Comparison of ENCODE assay signal across 13 cellular contexts in genomic region chr20:5136096-5136495, GRCh38. TPM values are rescaled to one million over a fixed set of nuclear protein-coding genes. Genes with fewer than 3 reads are reported as not detected.
DNase-seq lines count a peak whose midpoint lies in the region; ATAC-seq, FAIRE-seq and TF ChIP-seq lines count a peak whose summit lies in the region.
"Had no signal": no experiment of that assay in that cellular context is flagged by ENCODE, and none has a peak within 500 bp of the region (broad histone marks: within the 10 kb centered on the region; RNA-seq: fewer than 3 reads in every experiment).

No MANE protein-coding gene starts in this region.

- peaks cover 9% of the 10 kb centered on the region for H3K4me1 ChIP-seq in osteoblast (ENCODE audit: insufficient read depth, low read length)

- peaks cover 29% of the 10 kb centered on the region for H4K20me1 ChIP-seq in osteoblast (ENCODE audit: insufficient read depth, low read length)

- FAIRE-seq in GM12892 (lab: Jason Lieb, UNC): peak; percentile 42
- FAIRE-seq: endothelial cell of umbilical vein had no signal

- H3K36me3 Mint-ChIP-seq in activated naive CD8-positive, alpha-beta T cell treated with anti-CD3 and anti-CD28 coated beads for 36 hours: peaks cover 6% of the 10 kb centered on the region

- no peak overlapping the region for H3K27ac Mint-ChIP-seq in activated naive CD8-positive, alpha-beta T cell treated with anti-CD3 and anti-CD28 coated beads for 36 hours
- H3K27ac Mint-ChIP-seq: activated CD8-positive, alpha-beta memory T cell treated with anti-CD3 and anti-CD28 coated beads, Interleukin-2, amount 10 ng/mL, durations not matched to agents 7 days and 5 days; activated naive CD8-positive, alpha-beta T cell treated with anti-CD3 and anti-CD28 coated beads, Interleukin-2, amount 50 U/mL, for 24 hours had no signal

- peaks cover 43% of the 10 kb centered on the region for H3K4me1 Mint-ChIP-seq in activated naive CD8-positive, alpha-beta T cell treated with anti-CD3 and anti-CD28 coated beads for 36 hours

- H3K4me2 ChIP-seq in osteoblast (ENCODE audit: insufficient read depth, low read length): peak overlapping the region; percentile 34

- H3K36me3 ChIP-seq in osteoblast (ENCODE audit: insufficient read depth, low read length): no peaks in the 10 kb centered on the region

- TF ChIP-seq POLR2A in GM12892 (IDR thresholded peaks at IDR 0.05; ENCODE audit: low read depth, low read length): no peak

- H3K27ac ChIP-seq in cingulate gyrus (ENCODE audit: low read depth, low read length): peak overlapping the region; percentile 76
- H3K27ac ChIP-seq in osteoblast (ENCODE audit: low read depth, low read length): no peak overlapping the region

- peak; percentile 19 for ATAC-seq in HG03442 (IDR thresholded peaks at IDR 0.05; ENCODE audit: unreplicated experiment)
- ATAC-seq: activated CD8-positive, alpha-beta memory T cell treated with anti-CD3 and anti-CD28 coated beads, Interleukin-2, amount 10 ng/mL, durations not matched to agents 7 days and 5 days had no signal

- no peak overlapping the region for H3K4me3 ChIP-seq in osteoblast (ENCODE audit: insufficient read depth, low read length)

- H3K27me3 ChIP-seq in osteoblast (ENCODE audit: insufficient read depth, low read length): no peaks in the 10 kb centered on the region

- in situ Hi-C loops in G401 (cut with HindIII; ENCODE audit: low sequenced_read_pairs): no loop called here

- no peaks in the 10 kb centered on the region for H3K27me3 Mint-ChIP-seq in activated naive CD8-positive, alpha-beta T cell treated with anti-CD3 and anti-CD28 coated beads for 36 hours
- H3K27me3 Mint-ChIP-seq: activated CD8-positive, alpha-beta memory T cell treated with anti-CD3 and anti-CD28 coated beads, Interleukin-2, amount 10 ng/mL, durations not matched to agents 7 days and 5 days; activated naive CD8-positive, alpha-beta T cell treated with anti-CD3 and anti-CD28 coated beads, Interleukin-2, amount 50 U/mL, for 24 hours had no signal

- no peak overlapping the region for H3K4me3 Mint-ChIP-seq in activated naive CD8-positive, alpha-beta T cell treated with anti-CD3 and anti-CD28 coated beads for 36 hours
- H3K4me3 Mint-ChIP-seq: activated CD8-positive, alpha-beta memory T cell treated with anti-CD3 and anti-CD28 coated beads, Interleukin-2, amount 10 ng/mL, durations not matched to agents 7 days and 5 days; activated naive CD8-positive, alpha-beta T cell treated with anti-CD3 and anti-CD28 coated beads, Interleukin-2, amount 50 U/mL, for 24 hours had no signal

- H3K79me2 ChIP-seq in osteoblast (ENCODE audit: insufficient read depth, low read length): peaks cover 73% of the 10 kb centered on the region

- no peaks in the 10 kb centered on the region for H3K9me3 ChIP-seq in osteoblast (ENCODE audit: low read depth, low read length)

- DNase-seq in GM12892 (ENCODE audit: insufficient read length) (no peak), osteoblast (ENCODE audit: insufficient read length, low spot score, missing footprints) (no peak), NCI-H2227 treated with DMSO at 0.1 percent for 48 hours (lab: John Stamatoyannopoulos, UW) (no peak), G401 (ENCODE audit: low spot score) (no peak), HT-29 (ENCODE audit: low spot score) (no peak)
- no peak for DNase-seq in activated naive CD8-positive, alpha-beta T cell treated with anti-CD3 and anti-CD28 coated beads for 36 hours
- DNase-seq: activated CD8-positive, alpha-beta memory T cell treated with anti-CD3 and anti-CD28 coated beads, Interleukin-2, amount 10 ng/mL, durations not matched to agents 7 days and 5 days; activated naive CD8-positive, alpha-beta T cell treated with anti-CD3 and anti-CD28 coated beads, Interleukin-2, amount 50 U/mL, for 24 hours; NCI-H1436 treated with DMSO at 0.1 percent for 48 hours; T-helper 9 cell had no signal

- no peaks in the 10 kb centered on the region for H3K9me3 Mint-ChIP-seq in activated naive CD8-positive, alpha-beta T cell treated with anti-CD3 and anti-CD28 coated beads for 36 hours
- H3K9me3 Mint-ChIP-seq: activated naive CD8-positive, alpha-beta T cell treated with anti-CD3 and anti-CD28 coated beads, Interleukin-2, amount 50 U/mL, for 24 hours had no signal

- TF ChIP-seq CTCF in osteoblast (IDR thresholded peaks at IDR 0.05; ENCODE audit: extremely low read depth, low read depth, low read length): no peak

- H2AFZ ChIP-seq in osteoblast (ENCODE audit: low read length): no peak overlapping the region

RNA-seq across cellular contexts. Expression of gene CDS2, which starts 9.3 kb away (rescaled TPM):
- 17.6 TPM for polyA plus RNA-seq in GM12892 (2012; ENCODE audit: missing spikeins)
- 25.3 and 26.2 TPM in 2 replicates for total RNA-seq in osteoblast
- 12.0 and 12.7 TPM in 2 replicates for total RNA-seq in G401 (2014; rRNA removed; shearing (Covaris generic))
- 5.9 and 7.1 TPM in 2 replicates for total RNA-seq in HT-29 (2014; rRNA removed; shearing (Covaris generic))
- 10 to 100 TPM; 37.5 to 41.9 TPM for total RNA-seq in activated naive CD8-positive, alpha-beta T cell treated with anti-CD3 and anti-CD28 coated beads for 36 hours

RNA-seq across cellular contexts. Expression of gene PCNA, which starts 16.3 kb away (rescaled TPM):
- polyA plus RNA-seq in GM12892 (2012; ENCODE audit: missing spikeins): 449 TPM
- total RNA-seq in osteoblast: 62.2 and 66.2 TPM in 2 replicates
- 290 and 347 TPM in 2 replicates for total RNA-seq in G401 (2014; rRNA removed; shearing (Covaris generic))
- total RNA-seq in HT-29 (2014; rRNA removed; shearing (Covaris generic)): 264 and 270 TPM in 2 replicates
- 100 to 1,000 TPM; 708 to 723 TPM for total RNA-seq in activated naive CD8-positive, alpha-beta T cell treated with anti-CD3 and anti-CD28 coated beads for 36 hours

RNA-seq across cellular contexts. Expression of gene TMEM230, which starts 23.2 kb away (rescaled TPM):
- 96.2 TPM for polyA plus RNA-seq in GM12892 (2012; ENCODE audit: missing spikeins)
- total RNA-seq in osteoblast: 108 and 141 TPM in 2 replicates
- total RNA-seq in G401 (2014; rRNA removed; shearing (Covaris generic)): 105 and 117 TPM in 2 replicates
- total RNA-seq in HT-29 (2014; rRNA removed; shearing (Covaris generic)): 90.2 and 93.2 TPM in 2 replicates
- 10 to 100 TPM; 79.4 to 79.7 TPM for total RNA-seq in activated naive CD8-positive, alpha-beta T cell treated with anti-CD3 and anti-CD28 coated beads for 36 hours
